ENCODE assay signal across 30 cellular contexts in genomic region chr17:28267720-28268609, GRCh38.
"Had no signal": no experiment of that assay in that cellular context is flagged by ENCODE, and none has a peak within 500 bp of the region (broad histone marks: within the 10 kb centered on the region; RNA-seq: fewer than 3 reads in every experiment).

No MANE protein-coding gene starts in this region.

- H3K9me3 ChIP-seq: psoas muscle had no signal

- H3K9ac ChIP-seq: parathyroid adenoma had no signal

- H3K27ac ChIP-seq: brain microvascular endothelial cell, esophagus muscularis mucosa, foreskin keratinocyte, parathyroid adenoma, psoas muscle, tibial nerve, WERI-Rb-1 had no signal

- H3K4me3 ChIP-seq: esophagus muscularis mucosa, psoas muscle, tibial nerve had no signal

- H3K36me3 ChIP-seq: brain microvascular endothelial cell, esophagus muscularis mucosa, tibial nerve, WERI-Rb-1 had no signal

- DNase-seq: activated CD4-positive, alpha-beta T cell treated with anti-CD3 and anti-CD28 coated beads for 48 hours; activated CD4-positive, alpha-beta T cell treated with anti-CD3 and anti-CD28 coated beads, Interleukin-2, amount 50 U/mL, for 48 hours; activated CD8-positive, alpha-beta memory T cell treated with anti-CD3 and anti-CD28 coated beads for 24 hours; activated gamma-delta T cell treated with Interleukin-2 at 50 U/mL for 16 hours; activated naive CD4-positive, alpha-beta T cell treated with anti-CD3 and anti-CD28 coated beads, Interleukin-2, amount 50 U/mL, for 16 hours; activated T-cell treated with anti-CD3 and anti-CD28 coated beads, Interleukin-2, amount 50 U/mL, for 24 hours; amniotic stem cell; brain microvascular endothelial cell; caudate nucleus; cortex of kidney; foreskin keratinocyte; mammary epithelial cell; naive B cell; nucleus accumbens; psoas muscle; stimulated activated CD4-positive, alpha-beta T cell treated with anti-CD3 and anti-CD28 coated beads, Interleukin-15, amount 100 ng/mL, for 24 hours; stimulated activated CD4-positive, alpha-beta T cell treated with anti-CD3 and anti-CD28 coated beads, Interleukin-2, amount 100 ng/mL, for 24 hours; stimulated activated naive B cell treated with anti-CD40 and anti-IgM and Interleukin-4, amounts not matched to agents 10 μg/mL and 1 μg/mL and 100 μg/mL, for 72 hours; SW 1271; T-helper 9 cell; WERI-Rb-1 had no signal

- H3K27me3 ChIP-seq: tibial nerve had no signal

- FAIRE-seq: astrocyte, islet of Langerhans, TTC549, urothelium cell line had no signal

- ATAC-seq: activated CD4-positive, CD25-positive, alpha-beta regulatory T cell treated with anti-CD3 and anti-CD28 coated beads, Interleukin-2, amount 50 U/mL, for 24 hours; activated T-helper 17 cell treated with anti-CD3 and anti-CD28 coated beads, Interleukin-2, amount 50 U/mL, for 72 hours; foreskin keratinocyte; psoas muscle had no signal

- H2AFZ ChIP-seq: parathyroid adenoma had no signal

- H3K79me2 ChIP-seq: parathyroid adenoma had no signal

- H3K4me1 ChIP-seq: foreskin keratinocyte, parathyroid adenoma, psoas muscle had no signal
